ENCODE assay signal across 30 cellular contexts in the genomic region with DNA sequence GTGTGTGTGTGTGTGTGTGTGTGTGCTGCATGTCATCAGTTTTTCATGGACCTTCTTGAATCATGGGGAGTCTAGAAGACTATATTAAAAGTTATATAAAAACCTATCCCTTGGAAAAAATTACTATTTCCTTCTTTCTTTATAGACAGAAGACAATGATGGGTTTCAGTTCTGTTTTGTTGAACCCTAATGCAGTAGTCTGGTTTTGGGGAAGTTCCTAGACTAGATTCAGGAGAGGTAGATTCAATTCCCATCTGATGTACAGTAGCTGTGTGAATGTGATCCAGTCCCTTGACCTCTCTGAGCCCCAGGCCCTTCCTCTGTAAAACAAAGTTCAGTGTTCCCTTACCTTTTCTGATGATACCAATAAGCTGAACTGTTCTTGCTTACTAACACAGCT. TPM values are rescaled to one million over a fixed set of nuclear protein-coding genes. Genes with fewer than 3 reads are reported as not detected.
"Had no signal": no experiment of that assay in that cellular context is flagged by ENCODE, and none has a peak within 500 bp of the region (broad histone marks: within the 10 kb centered on the region; RNA-seq: fewer than 3 reads in every experiment).

No MANE protein-coding gene starts in this region.

- H3K4me3 ChIP-seq: gastroesophageal sphincter, spleen, testis, transverse colon had no signal

- H3K36me3 ChIP-seq: brain microvascular endothelial cell, gastroesophageal sphincter, spleen, transverse colon, WERI-Rb-1 had no signal

- H3K27me3 ChIP-seq: brain microvascular endothelial cell, gastroesophageal sphincter, spleen, testis, transverse colon had no signal

- H3K27ac Mint-ChIP-seq: activated T-helper 1 cell treated with anti-CD3 and anti-CD28 coated beads, Interleukin-12 subunit alpha, Interleukin-12 subunit beta, Interleukin-2, Interleukin-4 antibody, amounts not matched to agents 30 ng/mL and 10 ng/mL and 1 ng/mL, durations not matched to agents 14 hours and 24 hours and 36 hours; immature natural killer cell had no signal

- H3K9me3 Mint-ChIP-seq: activated T-helper 1 cell treated with anti-CD3 and anti-CD28 coated beads, Interleukin-12 subunit alpha, Interleukin-12 subunit beta, Interleukin-2, Interleukin-4 antibody, amounts not matched to agents 30 ng/mL and 10 ng/mL and 1 ng/mL, durations not matched to agents 14 hours and 24 hours and 36 hours; immature natural killer cell; mesothelial cell of epicardium; naive B cell; neural crest cell had no signal

- H3K27ac ChIP-seq: brain microvascular endothelial cell, gastroesophageal sphincter, parathyroid adenoma, spleen, testis, transverse colon, WERI-Rb-1 had no signal

- DNase-seq: activated CD4-positive, alpha-beta T cell treated with anti-CD3 and anti-CD28 coated beads for 48 hours; activated CD4-positive, alpha-beta T cell treated with anti-CD3 and anti-CD28 coated beads, Interleukin-2, amount 50 U/mL, for 48 hours; activated CD8-positive, alpha-beta memory T cell treated with anti-CD3 and anti-CD28 coated beads, Interleukin-2, amount 50 U/mL, for 4 hours; activated gamma-delta T cell treated with Interleukin-2 at 50 U/mL for 16 hours; activated naive CD4-positive, alpha-beta T cell treated with anti-CD3 and anti-CD28 coated beads, Interleukin-2, amount 50 U/mL, for 16 hours; activated T-cell treated with anti-CD3 and anti-CD28 coated beads, Interleukin-2, amount 50 U/mL, for 1 hour; amniotic stem cell; brain microvascular endothelial cell; caudate nucleus; hippocampal formation; immature natural killer cell; kidney; left colon; mammary epithelial cell; naive B cell; occipital lobe; right cardiac atrium; spleen; stimulated activated naive CD4-positive, alpha-beta T cell treated with Interleukin-2 at 50 U/mL for 16 hours; T-helper 9 cell; testis; transverse colon; WERI-Rb-1 had no signal

- H3K9me3 ChIP-seq: gastroesophageal sphincter, spleen, testis, transverse colon had no signal

- H3K4me1 Mint-ChIP-seq: immature natural killer cell, naive B cell had no signal

- H3K36me3 Mint-ChIP-seq: immature natural killer cell, mesothelial cell of epicardium, naive B cell had no signal

- H3K4me3 Mint-ChIP-seq: activated T-helper 1 cell treated with anti-CD3 and anti-CD28 coated beads, Interleukin-12 subunit alpha, Interleukin-12 subunit beta, Interleukin-2, Interleukin-4 antibody, amounts not matched to agents 30 ng/mL and 10 ng/mL and 1 ng/mL, durations not matched to agents 14 hours and 24 hours and 36 hours; immature natural killer cell; mesothelial cell of epicardium; naive B cell; neural crest cell had no signal

- ATAC-seq: activated CD4-positive, CD25-positive, alpha-beta regulatory T cell treated with anti-CD3 and anti-CD28 coated beads, Interleukin-2, amount 50 U/mL, for 24 hours; gastroesophageal sphincter; left colon; right cardiac atrium had no signal

- H3K4me1 ChIP-seq: gastroesophageal sphincter, testis, transverse colon had no signal

RNA-seq across cellular contexts. Expression of gene PLA2R1, which starts 45.8 kb away (rescaled TPM):
- total RNA-seq: activated CD8-positive, alpha-beta memory T cell treated with anti-CD3 and anti-CD28 coated beads for 36 hours; activated T-helper 1 cell treated with anti-CD3 and anti-CD28 coated beads, Interleukin-12 subunit alpha, Interleukin-12 subunit beta, Interleukin-2, Interleukin-4 antibody, amounts not matched to agents 30 ng/mL and 10 ng/mL and 1 ng/mL, durations not matched to agents 14 hours and 24 hours and 36 hours had no signal
